ENCODE assay signal across 1 cellular context in the genomic region with DNA sequence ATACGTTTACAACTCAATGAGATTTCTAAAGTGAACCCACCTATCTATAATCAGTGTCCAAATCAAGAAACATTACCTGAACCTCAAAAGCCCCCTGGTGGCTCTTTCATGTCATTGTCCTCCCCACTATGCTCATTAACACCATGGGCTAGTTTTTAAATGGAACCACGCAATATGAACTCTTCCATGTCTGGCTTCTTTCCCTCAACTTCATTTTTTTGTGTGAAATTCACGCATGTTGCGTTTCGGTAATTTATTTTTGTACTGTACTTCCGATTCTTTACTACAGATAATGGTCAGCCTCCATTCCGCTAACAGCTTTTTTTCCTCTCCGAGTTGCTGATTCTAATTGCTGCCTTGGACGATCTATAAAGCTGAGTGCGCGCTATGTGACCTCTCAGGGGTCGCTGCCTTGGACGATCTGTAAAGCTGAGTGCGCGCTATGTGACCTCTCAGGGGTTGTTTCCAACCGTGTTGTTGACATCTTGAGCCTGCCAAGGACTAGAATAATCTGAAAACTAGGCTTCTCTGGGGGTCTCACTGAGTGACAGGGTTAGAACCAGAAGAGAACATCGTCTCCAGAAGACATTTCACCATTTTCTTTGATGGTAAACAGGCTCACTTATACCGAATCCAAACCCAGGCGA.
TF ChIP-seq lines count a peak whose summit lies in the region.

No MANE protein-coding gene starts in this region.

TF ChIP-seq in K562, 482 proteins besides CTCF, POLR2A, EP300 and RAD21 (continued from another document and continues in another):
- TF ChIP-seq, protein P1, sequence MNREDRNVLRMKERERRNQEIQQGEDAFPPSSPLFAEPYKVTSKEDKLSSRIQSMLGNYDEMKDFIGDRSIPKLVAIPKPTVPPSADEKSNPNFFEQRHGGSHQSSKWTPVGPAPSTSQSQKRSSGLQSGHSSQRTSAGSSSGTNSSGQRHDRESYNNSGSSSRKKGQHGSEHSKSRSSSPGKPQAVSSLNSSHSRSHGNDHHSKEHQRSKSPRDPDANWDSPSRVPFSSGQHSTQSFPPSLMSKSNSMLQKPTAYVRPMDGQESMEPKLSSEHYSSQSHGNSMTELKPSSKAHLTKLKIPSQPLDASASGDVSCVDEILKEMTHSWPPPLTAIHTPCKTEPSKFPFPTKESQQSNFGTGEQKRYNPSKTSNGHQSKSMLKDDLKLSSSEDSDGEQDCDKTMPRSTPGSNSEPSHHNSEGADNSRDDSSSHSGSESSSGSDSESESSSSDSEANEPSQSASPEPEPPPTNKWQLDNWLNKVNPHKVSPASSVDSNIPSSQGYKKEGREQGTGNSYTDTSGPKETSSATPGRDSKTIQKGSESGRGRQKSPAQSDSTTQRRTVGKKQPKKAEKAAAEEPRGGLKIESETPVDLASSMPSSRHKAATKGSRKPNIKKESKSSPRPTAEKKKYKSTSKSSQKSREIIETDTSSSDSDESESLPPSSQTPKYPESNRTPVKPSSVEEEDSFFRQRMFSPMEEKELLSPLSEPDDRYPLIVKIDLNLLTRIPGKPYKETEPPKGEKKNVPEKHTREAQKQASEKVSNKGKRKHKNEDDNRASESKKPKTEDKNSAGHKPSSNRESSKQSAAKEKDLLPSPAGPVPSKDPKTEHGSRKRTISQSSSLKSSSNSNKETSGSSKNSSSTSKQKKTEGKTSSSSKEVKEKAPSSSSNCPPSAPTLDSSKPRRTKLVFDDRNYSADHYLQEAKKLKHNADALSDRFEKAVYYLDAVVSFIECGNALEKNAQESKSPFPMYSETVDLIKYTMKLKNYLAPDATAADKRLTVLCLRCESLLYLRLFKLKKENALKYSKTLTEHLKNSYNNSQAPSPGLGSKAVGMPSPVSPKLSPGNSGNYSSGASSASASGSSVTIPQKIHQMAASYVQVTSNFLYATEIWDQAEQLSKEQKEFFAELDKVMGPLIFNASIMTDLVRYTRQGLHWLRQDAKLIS (CRISPR knock-in tag; IDR thresholded peaks at IDR 0.05) = 0 out of 2 replicates have a peak, but pooled peaks have one; percentile 47
- TF ChIP-seq, protein P2, sequence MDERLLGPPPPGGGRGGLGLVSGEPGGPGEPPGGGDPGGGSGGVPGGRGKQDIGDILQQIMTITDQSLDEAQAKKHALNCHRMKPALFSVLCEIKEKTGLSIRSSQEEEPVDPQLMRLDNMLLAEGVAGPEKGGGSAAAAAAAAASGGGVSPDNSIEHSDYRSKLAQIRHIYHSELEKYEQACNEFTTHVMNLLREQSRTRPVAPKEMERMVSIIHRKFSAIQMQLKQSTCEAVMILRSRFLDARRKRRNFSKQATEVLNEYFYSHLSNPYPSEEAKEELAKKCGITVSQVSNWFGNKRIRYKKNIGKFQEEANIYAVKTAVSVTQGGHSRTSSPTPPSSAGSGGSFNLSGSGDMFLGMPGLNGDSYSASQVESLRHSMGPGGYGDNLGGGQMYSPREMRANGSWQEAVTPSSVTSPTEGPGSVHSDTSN (CRISPR knock-in tag; IDR thresholded peaks at IDR 0.05; ENCODE audit: low read depth) = no peak
- TF ChIP-seq, protein P2 (tag; conservative IDR thresholded peaks at IDR 0.05; ENCODE audit: low read depth) = peak; percentile 21; the same call in 1 of the 2 replicates
- no peak for TF ChIP-seq NFE2 (IDR thresholded peaks at IDR 0.05; ENCODE audit: low read depth)
- TF ChIP-seq SOX6 (IDR thresholded peaks at IDR 0.05) = no peak; the same call in 1 of the 2 replicates
- TF ChIP-seq, protein P3, sequence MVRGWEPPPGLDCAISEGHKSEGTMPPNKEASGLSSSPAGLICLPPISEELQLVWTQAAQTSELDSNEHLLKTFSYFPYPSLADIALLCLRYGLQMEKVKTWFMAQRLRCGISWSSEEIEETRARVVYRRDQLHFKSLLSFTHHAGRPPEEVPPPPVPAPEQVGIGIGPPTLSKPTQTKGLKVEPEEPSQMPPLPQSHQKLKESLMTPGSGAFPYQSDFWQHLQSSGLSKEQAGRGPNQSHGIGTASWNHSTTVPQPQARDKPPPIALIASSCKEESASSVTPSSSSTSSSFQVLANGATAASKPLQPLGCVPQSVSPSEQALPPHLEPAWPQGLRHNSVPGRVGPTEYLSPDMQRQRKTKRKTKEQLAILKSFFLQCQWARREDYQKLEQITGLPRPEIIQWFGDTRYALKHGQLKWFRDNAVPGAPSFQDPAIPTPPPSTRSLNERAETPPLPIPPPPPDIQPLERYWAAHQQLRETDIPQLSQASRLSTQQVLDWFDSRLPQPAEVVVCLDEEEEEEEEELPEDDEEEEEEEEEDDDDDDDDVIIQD (CRISPR knock-in tag; IDR thresholded peaks at IDR 0.05) = no peak
- TF ChIP-seq, protein P4, sequence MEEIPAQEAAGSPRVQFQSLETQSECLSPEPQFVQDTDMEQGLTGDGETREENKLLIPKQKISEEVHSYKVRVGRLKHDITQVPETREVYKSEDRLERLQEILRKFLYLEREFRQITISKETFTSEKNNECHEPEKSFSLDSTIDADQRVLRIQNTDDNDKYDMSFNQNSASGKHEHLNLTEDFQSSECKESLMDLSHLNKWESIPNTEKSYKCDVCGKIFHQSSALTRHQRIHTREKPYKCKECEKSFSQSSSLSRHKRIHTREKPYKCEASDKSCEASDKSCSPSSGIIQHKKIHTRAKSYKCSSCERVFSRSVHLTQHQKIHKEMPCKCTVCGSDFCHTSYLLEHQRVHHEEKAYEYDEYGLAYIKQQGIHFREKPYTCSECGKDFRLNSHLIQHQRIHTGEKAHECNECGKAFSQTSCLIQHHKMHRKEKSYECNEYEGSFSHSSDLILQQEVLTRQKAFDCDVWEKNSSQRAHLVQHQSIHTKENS (CRISPR knock-in tag; IDR thresholded peaks at IDR 0.05) = no peak
- peak; percentile 32 to 73; a peak in 3 of 4 replicates for TF ChIP-seq ARNT (IDR thresholded peaks at IDR 0.05)
- TF ChIP-seq, protein P5, sequence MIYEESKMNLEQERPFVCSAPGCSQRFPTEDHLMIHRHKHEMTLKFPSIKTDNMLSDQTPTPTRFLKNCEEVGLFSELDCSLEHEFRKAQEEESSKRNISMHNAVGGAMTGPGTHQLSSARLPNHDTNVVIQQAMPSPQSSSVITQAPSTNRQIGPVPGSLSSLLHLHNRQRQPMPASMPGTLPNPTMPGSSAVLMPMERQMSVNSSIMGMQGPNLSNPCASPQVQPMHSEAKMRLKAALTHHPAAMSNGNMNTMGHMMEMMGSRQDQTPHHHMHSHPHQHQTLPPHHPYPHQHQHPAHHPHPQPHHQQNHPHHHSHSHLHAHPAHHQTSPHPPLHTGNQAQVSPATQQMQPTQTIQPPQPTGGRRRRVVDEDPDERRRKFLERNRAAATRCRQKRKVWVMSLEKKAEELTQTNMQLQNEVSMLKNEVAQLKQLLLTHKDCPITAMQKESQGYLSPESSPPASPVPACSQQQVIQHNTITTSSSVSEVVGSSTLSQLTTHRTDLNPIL (CRISPR knock-in tag; IDR thresholded peaks at IDR 0.05) = peak; percentile 66; the same call in 1 of the 2 replicates
- TF ChIP-seq, protein P6, sequence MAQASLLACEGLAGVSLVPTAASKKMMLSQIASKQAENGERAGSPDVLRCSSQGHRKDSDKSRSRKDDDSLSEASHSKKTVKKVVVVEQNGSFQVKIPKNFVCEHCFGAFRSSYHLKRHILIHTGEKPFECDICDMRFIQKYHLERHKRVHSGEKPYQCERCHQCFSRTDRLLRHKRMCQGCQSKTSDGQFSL (CRISPR knock-in tag; IDR thresholded peaks at IDR 0.05) = no peak
- TF ChIP-seq, protein P6 (tag; IDR thresholded peaks at IDR 0.05) = peak in 1 of 2 experiments; percentile 49; a peak in 1 of 4 replicates
- TF ChIP-seq, protein P7, sequence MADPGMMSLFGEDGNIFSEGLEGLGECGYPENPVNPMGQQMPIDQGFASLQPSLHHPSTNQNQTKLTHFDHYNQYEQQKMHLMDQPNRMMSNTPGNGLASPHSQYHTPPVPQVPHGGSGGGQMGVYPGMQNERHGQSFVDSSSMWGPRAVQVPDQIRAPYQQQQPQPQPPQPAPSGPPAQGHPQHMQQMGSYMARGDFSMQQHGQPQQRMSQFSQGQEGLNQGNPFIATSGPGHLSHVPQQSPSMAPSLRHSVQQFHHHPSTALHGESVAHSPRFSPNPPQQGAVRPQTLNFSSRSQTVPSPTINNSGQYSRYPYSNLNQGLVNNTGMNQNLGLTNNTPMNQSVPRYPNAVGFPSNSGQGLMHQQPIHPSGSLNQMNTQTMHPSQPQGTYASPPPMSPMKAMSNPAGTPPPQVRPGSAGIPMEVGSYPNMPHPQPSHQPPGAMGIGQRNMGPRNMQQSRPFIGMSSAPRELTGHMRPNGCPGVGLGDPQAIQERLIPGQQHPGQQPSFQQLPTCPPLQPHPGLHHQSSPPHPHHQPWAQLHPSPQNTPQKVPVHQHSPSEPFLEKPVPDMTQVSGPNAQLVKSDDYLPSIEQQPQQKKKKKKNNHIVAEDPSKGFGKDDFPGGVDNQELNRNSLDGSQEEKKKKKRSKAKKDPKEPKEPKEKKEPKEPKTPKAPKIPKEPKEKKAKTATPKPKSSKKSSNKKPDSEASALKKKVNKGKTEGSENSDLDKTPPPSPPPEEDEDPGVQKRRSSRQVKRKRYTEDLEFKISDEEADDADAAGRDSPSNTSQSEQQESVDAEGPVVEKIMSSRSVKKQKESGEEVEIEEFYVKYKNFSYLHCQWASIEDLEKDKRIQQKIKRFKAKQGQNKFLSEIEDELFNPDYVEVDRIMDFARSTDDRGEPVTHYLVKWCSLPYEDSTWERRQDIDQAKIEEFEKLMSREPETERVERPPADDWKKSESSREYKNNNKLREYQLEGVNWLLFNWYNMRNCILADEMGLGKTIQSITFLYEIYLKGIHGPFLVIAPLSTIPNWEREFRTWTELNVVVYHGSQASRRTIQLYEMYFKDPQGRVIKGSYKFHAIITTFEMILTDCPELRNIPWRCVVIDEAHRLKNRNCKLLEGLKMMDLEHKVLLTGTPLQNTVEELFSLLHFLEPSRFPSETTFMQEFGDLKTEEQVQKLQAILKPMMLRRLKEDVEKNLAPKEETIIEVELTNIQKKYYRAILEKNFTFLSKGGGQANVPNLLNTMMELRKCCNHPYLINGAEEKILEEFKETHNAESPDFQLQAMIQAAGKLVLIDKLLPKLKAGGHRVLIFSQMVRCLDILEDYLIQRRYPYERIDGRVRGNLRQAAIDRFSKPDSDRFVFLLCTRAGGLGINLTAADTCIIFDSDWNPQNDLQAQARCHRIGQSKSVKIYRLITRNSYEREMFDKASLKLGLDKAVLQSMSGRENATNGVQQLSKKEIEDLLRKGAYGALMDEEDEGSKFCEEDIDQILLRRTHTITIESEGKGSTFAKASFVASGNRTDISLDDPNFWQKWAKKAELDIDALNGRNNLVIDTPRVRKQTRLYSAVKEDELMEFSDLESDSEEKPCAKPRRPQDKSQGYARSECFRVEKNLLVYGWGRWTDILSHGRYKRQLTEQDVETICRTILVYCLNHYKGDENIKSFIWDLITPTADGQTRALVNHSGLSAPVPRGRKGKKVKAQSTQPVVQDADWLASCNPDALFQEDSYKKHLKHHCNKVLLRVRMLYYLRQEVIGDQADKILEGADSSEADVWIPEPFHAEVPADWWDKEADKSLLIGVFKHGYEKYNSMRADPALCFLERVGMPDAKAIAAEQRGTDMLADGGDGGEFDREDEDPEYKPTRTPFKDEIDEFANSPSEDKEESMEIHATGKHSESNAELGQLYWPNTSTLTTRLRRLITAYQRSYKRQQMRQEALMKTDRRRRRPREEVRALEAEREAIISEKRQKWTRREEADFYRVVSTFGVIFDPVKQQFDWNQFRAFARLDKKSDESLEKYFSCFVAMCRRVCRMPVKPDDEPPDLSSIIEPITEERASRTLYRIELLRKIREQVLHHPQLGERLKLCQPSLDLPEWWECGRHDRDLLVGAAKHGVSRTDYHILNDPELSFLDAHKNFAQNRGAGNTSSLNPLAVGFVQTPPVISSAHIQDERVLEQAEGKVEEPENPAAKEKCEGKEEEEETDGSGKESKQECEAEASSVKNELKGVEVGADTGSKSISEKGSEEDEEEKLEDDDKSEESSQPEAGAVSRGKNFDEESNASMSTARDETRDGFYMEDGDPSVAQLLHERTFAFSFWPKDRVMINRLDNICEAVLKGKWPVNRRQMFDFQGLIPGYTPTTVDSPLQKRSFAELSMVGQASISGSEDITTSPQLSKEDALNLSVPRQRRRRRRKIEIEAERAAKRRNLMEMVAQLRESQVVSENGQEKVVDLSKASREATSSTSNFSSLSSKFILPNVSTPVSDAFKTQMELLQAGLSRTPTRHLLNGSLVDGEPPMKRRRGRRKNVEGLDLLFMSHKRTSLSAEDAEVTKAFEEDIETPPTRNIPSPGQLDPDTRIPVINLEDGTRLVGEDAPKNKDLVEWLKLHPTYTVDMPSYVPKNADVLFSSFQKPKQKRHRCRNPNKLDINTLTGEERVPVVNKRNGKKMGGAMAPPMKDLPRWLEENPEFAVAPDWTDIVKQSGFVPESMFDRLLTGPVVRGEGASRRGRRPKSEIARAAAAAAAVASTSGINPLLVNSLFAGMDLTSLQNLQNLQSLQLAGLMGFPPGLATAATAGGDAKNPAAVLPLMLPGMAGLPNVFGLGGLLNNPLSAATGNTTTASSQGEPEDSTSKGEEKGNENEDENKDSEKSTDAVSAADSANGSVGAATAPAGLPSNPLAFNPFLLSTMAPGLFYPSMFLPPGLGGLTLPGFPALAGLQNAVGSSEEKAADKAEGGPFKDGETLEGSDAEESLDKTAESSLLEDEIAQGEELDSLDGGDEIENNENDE (IDR thresholded peaks at IDR 0.05; ENCODE audit: low read depth, low read length) = no peak
- peak; percentile 46; the same call in 1 of the 2 replicates for TF ChIP-seq CBX1 (IDR thresholded peaks at IDR 0.05; ENCODE audit: low read depth)
- no peak for TF ChIP-seq SMARCC2 (IDR thresholded peaks at IDR 0.05; ENCODE audit: low read depth)
- TF ChIP-seq, protein P8, sequence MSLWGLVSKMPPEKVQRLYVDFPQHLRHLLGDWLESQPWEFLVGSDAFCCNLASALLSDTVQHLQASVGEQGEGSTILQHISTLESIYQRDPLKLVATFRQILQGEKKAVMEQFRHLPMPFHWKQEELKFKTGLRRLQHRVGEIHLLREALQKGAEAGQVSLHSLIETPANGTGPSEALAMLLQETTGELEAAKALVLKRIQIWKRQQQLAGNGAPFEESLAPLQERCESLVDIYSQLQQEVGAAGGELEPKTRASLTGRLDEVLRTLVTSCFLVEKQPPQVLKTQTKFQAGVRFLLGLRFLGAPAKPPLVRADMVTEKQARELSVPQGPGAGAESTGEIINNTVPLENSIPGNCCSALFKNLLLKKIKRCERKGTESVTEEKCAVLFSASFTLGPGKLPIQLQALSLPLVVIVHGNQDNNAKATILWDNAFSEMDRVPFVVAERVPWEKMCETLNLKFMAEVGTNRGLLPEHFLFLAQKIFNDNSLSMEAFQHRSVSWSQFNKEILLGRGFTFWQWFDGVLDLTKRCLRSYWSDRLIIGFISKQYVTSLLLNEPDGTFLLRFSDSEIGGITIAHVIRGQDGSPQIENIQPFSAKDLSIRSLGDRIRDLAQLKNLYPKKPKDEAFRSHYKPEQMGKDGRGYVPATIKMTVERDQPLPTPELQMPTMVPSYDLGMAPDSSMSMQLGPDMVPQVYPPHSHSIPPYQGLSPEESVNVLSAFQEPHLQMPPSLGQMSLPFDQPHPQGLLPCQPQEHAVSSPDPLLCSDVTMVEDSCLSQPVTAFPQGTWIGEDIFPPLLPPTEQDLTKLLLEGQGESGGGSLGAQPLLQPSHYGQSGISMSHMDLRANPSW (CRISPR knock-in tag; IDR thresholded peaks at IDR 0.05) = no peak; the same call in 1 of the 2 replicates
